ENCODE assay signal across 9 cellular contexts in genomic region chrX:27336466-27337091, GRCh38.
A peak's percentile ranks its signal among the peaks of the same experiment; 100 is the strongest.
DNase-seq lines count a peak whose midpoint lies in the region; ATAC-seq and TF ChIP-seq lines count a peak whose summit lies in the region.
"Had no signal": no experiment of that assay in that cellular context is flagged by ENCODE, and none has a peak within 500 bp of the region (broad histone marks: within the 10 kb centered on the region; RNA-seq: fewer than 3 reads in every experiment).

No MANE protein-coding gene starts in this region.

- H3K4me2 ChIP-seq in fibroblast of lung (ENCODE audit: extremely low read depth, insufficient read depth, low read length), result no peak overlapping the region

- no peaks in the 10 kb centered on the region for H3K79me2 ChIP-seq in fibroblast of lung (ENCODE audit: control insufficient read depth, insufficient read depth, low read length)

- no peak overlapping the region for H3K4me3 ChIP-seq in Caco-2 (ENCODE audit: low read depth, low read length)
- H3K4me3 ChIP-seq in fibroblast of lung (replicated peaks in 1 of 4; ENCODE audit: control extremely low read depth in 1 of 4, insufficient read depth in 1 of 4, low read depth in 3 of 4, low read length in 4 of 4), result peak overlapping the region in 1 of 4 experiments; percentile 33
- H3K4me3 ChIP-seq: ovary had no signal

- POLR2A ChIA-PET in Caco-2 (lab: Charles Lee), result no interaction called here

- H3K4me1 ChIP-seq in Caco-2 (no peaks in the 10 kb centered on the region), fibroblast of lung (ENCODE audit: control insufficient read depth, extremely low read depth, insufficient read depth, low read length) (no peaks in the 10 kb centered on the region)

- CTCF ChIA-PET in Caco-2 (lab: Charles Lee), result no interaction called here

- H3K36me3 Mint-ChIP-seq in Caco-2 (ENCODE audit: insufficient read depth, unreplicated experiment), result no peaks in the 10 kb centered on the region

- H3K9ac ChIP-seq in fibroblast of lung (ENCODE audit: insufficient read depth, low read length), result no peak overlapping the region

- intact Hi-C loops in Caco-2 (cut with micrococcal nuclease; ENCODE audit: unreplicated experiment), result no loop called here

- no peaks in the 10 kb centered on the region for H3K9me3 Mint-ChIP-seq in Caco-2 (ENCODE audit: unreplicated experiment)

- H3K9me3 ChIP-seq in Caco-2, result no peaks in the 10 kb centered on the region
- no peaks in the 10 kb centered on the region for H3K9me3 ChIP-seq in fibroblast of lung (ENCODE audit: control insufficient read depth, insufficient read depth, low read depth, low read length)
- H3K9me3 ChIP-seq: ovary had no signal

- H3K4me3 Mint-ChIP-seq in Caco-2 (ENCODE audit: unreplicated experiment), result no peak overlapping the region

- no peaks in the 10 kb centered on the region for H3K4me1 Mint-ChIP-seq in Caco-2 (ENCODE audit: low read depth, unreplicated experiment)

- no peak overlapping the region for H3K27ac Mint-ChIP-seq in Caco-2 (ENCODE audit: unreplicated experiment)

- H3K27me3 ChIP-seq in Caco-2 (replicated peaks; ENCODE audit: control insufficient read depth, insufficient read depth, low read length), result no peaks in the 10 kb centered on the region
- no peaks in the 10 kb centered on the region for H3K27me3 ChIP-seq in fibroblast of lung (ENCODE audit: control insufficient read depth, insufficient read depth, low read length)
- H3K27me3 ChIP-seq: ovary had no signal

- H3K27me3 Mint-ChIP-seq in Caco-2 (ENCODE audit: insufficient read depth, unreplicated experiment), result no peaks in the 10 kb centered on the region

- DNase-seq in Caco-2, result peak; percentile 34 to 52
- peak; percentile 24 for DNase-seq in NCI-H1694 (lab: John Stamatoyannopoulos, UW)
- DNase-seq in activated CD4-positive, alpha-beta T cell treated with anti-CD3 and anti-CD28 coated beads, Interleukin-2, amount 50 U/mL, for 1 hour, result peak; percentile 2
- peak in 1 of 2 donors; percentile 26 for DNase-seq in fibroblast of lung (ENCODE audit: low read depth in 2 of 2)
- DNase-seq in renal cortical epithelial cell (ENCODE audit: low read depth), result peak; percentile 1

- H4K20me1 ChIP-seq in fibroblast of lung (ENCODE audit: control insufficient read depth, extremely low read depth, insufficient read depth, low read length), result no peaks in the 10 kb centered on the region

- no TSS peak for BruUV-seq in Caco-2 (replicated peaks; lab: Mats Ljungman, UMichigan)

- no peak overlapping the region for H3K27ac ChIP-seq in fibroblast of lung (ENCODE audit: insufficient read depth, low read length)
- H3K27ac ChIP-seq: ovary had no signal

- no peak overlapping the region for H2AFZ ChIP-seq in fibroblast of lung (ENCODE audit: low read length)

- TF ChIP-seq CTCF in Caco-2 (IDR thresholded peaks at IDR 0.05; ENCODE audit: insufficient read depth in 1 of 2, low read depth in 1 of 2, low read length in 1 of 2, severe bottlenecking in 1 of 2, unreplicated experiment in 1 of 2) (peak; percentile 52 to 68), fibroblast of lung (conservative IDR thresholded peaks at IDR 0.05 in 1 of 2, IDR thresholded peaks at IDR 0.05 in 1 of 2; ENCODE audit: low read depth in 1 of 2, low read length in 2 of 2) (peak; percentile 15 to 85)

- ATAC-seq in GM19395 (IDR thresholded peaks at IDR 0.05; ENCODE audit: unreplicated experiment), result peak; percentile 92
- no peak for ATAC-seq in HG02973 (IDR thresholded peaks at IDR 0.05; ENCODE audit: unreplicated experiment)
- ATAC-seq in HG02642 (IDR thresholded peaks at IDR 0.05; ENCODE audit: poor library complexity, unreplicated experiment), result no peak

- H3K36me3 ChIP-seq in Caco-2 (ENCODE audit: control insufficient read depth, insufficient read depth, low read length) (no peaks in the 10 kb centered on the region), fibroblast of lung (ENCODE audit: control insufficient read depth, insufficient read depth, low read length) (no peaks in the 10 kb centered on the region)
- H3K36me3 ChIP-seq: ovary had no signal
